In the genomic region with DNA sequence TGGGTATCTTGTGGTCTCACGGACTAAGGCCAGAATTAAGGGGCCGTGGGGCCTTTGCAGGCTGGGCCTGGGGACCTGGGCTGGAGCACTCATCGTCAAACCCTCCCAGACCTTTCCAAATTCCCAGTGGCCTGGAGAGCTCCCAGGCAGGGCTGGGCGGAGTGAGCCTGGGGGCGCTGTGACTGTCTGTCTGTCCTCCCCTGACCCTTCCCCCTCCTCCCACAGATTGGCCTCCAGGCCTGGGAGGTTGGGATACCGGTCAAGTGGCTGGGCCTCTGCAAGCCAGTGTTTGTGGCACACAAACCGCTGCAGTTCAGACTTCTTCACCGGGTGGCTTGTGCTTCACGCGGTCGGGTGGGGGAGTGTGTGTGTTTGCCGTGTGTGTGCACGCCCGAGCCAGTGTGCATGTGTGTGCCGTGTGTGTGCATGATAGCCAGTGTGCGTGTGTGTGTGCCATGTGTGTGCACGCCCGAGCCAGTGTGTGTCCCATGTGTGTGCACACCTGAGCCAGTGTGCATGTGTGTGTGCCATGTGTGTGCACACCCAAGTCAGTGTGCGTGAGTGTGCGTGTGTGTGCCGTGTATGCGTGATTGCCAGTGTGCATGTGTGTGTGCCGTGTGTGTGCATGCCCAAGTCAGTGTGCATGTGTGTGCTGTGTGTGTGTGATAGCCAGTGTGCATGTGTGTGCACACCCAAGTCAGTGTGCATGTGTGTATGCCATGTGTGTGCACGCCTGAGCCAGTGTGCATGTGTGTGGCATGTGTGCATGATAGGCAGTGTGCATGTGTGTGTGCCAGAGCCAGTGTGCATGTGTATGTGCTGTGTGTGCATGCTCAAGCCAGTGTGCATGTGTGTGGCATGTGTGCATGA, we compare ENCODE assay signal across 1 cellular context.
TF ChIP-seq lines count a peak whose summit lies in the region.

No MANE protein-coding gene starts in this region.

TF ChIP-seq in K562, 482 proteins besides CTCF, POLR2A, EP300 and RAD21:
- TF ChIP-seq ARID2 (IDR thresholded peaks at IDR 0.05) (no peak), ZNF263 (CRISPR knock-in tag; IDR thresholded peaks at IDR 0.05; ENCODE audit: borderline replicate concordance) (peak; percentile 79), LCOR (CRISPR knock-in tag; IDR thresholded peaks at IDR 0.05) (no peak), ZNF740 (CRISPR knock-in tag; IDR thresholded peaks at IDR 0.05) (0 out of 2 replicates have a peak, but pooled peaks have one; percentile 25), ZNF740 (tag; IDR thresholded peaks at IDR 0.05) (no peak), CBX2 (IDR thresholded peaks at IDR 0.05; ENCODE audit: insufficient read depth, low read length, poor library complexity, severe bottlenecking) (no peak), EHMT2 (IDR thresholded peaks at IDR 0.05) (no peak), MAX (CRISPR knock-in tag; IDR thresholded peaks at IDR 0.05) (peak; percentile 47), CREM (IDR thresholded peaks at IDR 0.05; ENCODE audit: low read depth) (no peak), RHOXF2B (CRISPR knock-in tag; conservative IDR thresholded peaks at IDR 0.05) (no peak), POLR3G (IDR thresholded peaks at IDR 0.05; ENCODE audit: extremely low read depth, insufficient read length, insufficient replicate concordance) (no peak), CCNT2 (IDR thresholded peaks at IDR 0.05; ENCODE audit: borderline replicate concordance, extremely low read depth, insufficient read length, low read depth, low read length) (no peak), KDM1A (IDR thresholded peaks at IDR 0.05) (0 out of 4 replicates have a peak, but pooled peaks of 1 of the 2 experiments have one; percentile 59), HMG20A (CRISPR knock-in tag; conservative IDR thresholded peaks at IDR 0.05) (no peak), TSC22D4 (tag; IDR thresholded peaks at IDR 0.05) (no peak), SIN3B (IDR thresholded peaks at IDR 0.05; ENCODE audit: low read depth) (no peak), HDAC1 (IDR thresholded peaks at IDR 0.05) (no peak), RBM14 (IDR thresholded peaks at IDR 0.05; ENCODE audit: borderline replicate concordance, insufficient read depth, low read depth, low read length) (no peak), IFI16 (CRISPR knock-in tag; IDR thresholded peaks at IDR 0.05) (no peak), POLR2B (IDR thresholded peaks at IDR 0.05; ENCODE audit: low read depth, partially characterized antibody) (no peak), CREB3L1 (IDR thresholded peaks at IDR 0.05; ENCODE audit: borderline replicate concordance, low read depth) (no peak)
- TF ChIP-seq, protein P1, sequence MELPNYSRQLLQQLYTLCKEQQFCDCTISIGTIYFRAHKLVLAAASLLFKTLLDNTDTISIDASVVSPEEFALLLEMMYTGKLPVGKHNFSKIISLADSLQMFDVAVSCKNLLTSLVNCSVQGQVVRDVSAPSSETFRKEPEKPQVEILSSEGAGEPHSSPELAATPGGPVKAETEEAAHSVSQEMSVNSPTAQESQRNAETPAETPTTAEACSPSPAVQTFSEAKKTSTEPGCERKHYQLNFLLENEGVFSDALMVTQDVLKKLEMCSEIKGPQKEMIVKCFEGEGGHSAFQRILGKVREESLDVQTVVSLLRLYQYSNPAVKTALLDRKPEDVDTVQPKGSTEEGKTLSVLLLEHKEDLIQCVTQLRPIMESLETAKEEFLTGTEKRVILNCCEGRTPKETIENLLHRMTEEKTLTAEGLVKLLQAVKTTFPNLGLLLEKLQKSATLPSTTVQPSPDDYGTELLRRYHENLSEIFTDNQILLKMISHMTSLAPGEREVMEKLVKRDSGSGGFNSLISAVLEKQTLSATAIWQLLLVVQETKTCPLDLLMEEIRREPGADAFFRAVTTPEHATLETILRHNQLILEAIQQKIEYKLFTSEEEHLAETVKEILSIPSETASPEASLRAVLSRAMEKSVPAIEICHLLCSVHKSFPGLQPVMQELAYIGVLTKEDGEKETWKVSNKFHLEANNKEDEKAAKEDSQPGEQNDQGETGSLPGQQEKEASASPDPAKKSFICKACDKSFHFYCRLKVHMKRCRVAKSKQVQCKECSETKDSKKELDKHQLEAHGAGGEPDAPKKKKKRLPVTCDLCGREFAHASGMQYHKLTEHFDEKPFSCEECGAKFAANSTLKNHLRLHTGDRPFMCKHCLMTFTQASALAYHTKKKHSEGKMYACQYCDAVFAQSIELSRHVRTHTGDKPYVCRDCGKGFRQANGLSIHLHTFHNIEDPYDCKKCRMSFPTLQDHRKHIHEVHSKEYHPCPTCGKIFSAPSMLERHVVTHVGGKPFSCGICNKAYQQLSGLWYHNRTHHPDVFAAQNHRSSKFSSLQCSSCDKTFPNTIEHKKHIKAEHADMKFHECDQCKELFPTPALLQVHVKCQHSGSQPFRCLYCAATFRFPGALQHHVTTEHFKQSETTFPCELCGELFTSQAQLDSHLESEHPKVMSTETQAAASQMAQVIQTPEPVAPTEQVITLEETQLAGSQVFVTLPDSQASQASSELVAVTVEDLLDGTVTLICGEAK (IDR thresholded peaks at IDR 0.05): no peak
- TF ChIP-seq, protein P1 (CRISPR knock-in tag; IDR thresholded peaks at IDR 0.05): no peak
- TF ChIP-seq, protein P2, sequence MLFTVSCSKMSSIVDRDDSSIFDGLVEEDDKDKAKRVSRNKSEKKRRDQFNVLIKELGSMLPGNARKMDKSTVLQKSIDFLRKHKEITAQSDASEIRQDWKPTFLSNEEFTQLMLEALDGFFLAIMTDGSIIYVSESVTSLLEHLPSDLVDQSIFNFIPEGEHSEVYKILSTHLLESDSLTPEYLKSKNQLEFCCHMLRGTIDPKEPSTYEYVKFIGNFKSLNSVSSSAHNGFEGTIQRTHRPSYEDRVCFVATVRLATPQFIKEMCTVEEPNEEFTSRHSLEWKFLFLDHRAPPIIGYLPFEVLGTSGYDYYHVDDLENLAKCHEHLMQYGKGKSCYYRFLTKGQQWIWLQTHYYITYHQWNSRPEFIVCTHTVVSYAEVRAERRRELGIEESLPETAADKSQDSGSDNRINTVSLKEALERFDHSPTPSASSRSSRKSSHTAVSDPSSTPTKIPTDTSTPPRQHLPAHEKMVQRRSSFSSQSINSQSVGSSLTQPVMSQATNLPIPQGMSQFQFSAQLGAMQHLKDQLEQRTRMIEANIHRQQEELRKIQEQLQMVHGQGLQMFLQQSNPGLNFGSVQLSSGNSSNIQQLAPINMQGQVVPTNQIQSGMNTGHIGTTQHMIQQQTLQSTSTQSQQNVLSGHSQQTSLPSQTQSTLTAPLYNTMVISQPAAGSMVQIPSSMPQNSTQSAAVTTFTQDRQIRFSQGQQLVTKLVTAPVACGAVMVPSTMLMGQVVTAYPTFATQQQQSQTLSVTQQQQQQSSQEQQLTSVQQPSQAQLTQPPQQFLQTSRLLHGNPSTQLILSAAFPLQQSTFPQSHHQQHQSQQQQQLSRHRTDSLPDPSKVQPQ (CRISPR knock-in tag; IDR thresholded peaks at IDR 0.05; ENCODE audit: borderline replicate concordance): no peak
